Comparison of ENCODE assay signal across 10 cellular contexts in genomic region chr17:82917656-82918345, GRCh38.
A peak's percentile ranks its signal among the peaks of the same experiment; 100 is the strongest.
DNase-seq lines count a peak whose midpoint lies in the region; ATAC-seq, FAIRE-seq and TF ChIP-seq lines count a peak whose summit lies in the region.
"Had no signal": no experiment of that assay in that cellular context is flagged by ENCODE, and none has a peak within 500 bp of the region (broad histone marks: within the 10 kb centered on the region; RNA-seq: fewer than 3 reads in every experiment).

No MANE protein-coding gene starts in this region.

- no peak overlapping the region for H2AFZ ChIP-seq in endothelial cell of umbilical vein (ENCODE audit: low read depth, low read length)

- H3K79me2 ChIP-seq in endothelial cell of umbilical vein (ENCODE audit: control insufficient read depth, insufficient read depth, low read length): peaks cover 2% of the 10 kb centered on the region

- no peaks in the 10 kb centered on the region for H3K4me1 ChIP-seq in endothelial cell of umbilical vein (ENCODE audit: control insufficient read depth, extremely low read depth, insufficient read depth, low read length)

- POLR2A ChIA-PET in endothelial cell of umbilical vein (lab: Charles Lee): no interaction called here

- peak; percentile 41 to 65 for TF ChIP-seq CTCF in endothelial cell of umbilical vein (IDR thresholded peaks at IDR 0.05; ENCODE audit: extremely low read depth in 1 of 2, insufficient read depth in 1 of 2, low read depth in 1 of 2, low read length in 2 of 2)

- H4K20me1 ChIP-seq in endothelial cell of umbilical vein (replicated peaks; ENCODE audit: control insufficient read depth, extremely low read depth, insufficient read depth, low read length): no peaks in the 10 kb centered on the region

- no peak for FAIRE-seq in endothelial cell of umbilical vein (lab: Jason Lieb, UNC)
- FAIRE-seq: A204.1, islet of Langerhans had no signal

- H3K9ac ChIP-seq in endothelial cell of umbilical vein (replicated peaks; ENCODE audit: extremely low read depth, insufficient read depth, low read length): no peak overlapping the region

- DNase-seq in DMS 273 (lab: John Stamatoyannopoulos, UW; ENCODE audit: unreplicated experiment) (peak; percentile 45), DMS 273 treated with DMSO at 0.1 percent for 48 hours (lab: John Stamatoyannopoulos, UW) (no peak), endothelial cell of umbilical vein (ENCODE audit: low read depth, low spot score) (peak; percentile 21), NCI-H526 treated with DMSO at 0.1 percent for 48 hours (lab: John Stamatoyannopoulos, UW) (no peak)
- DNase-seq in stimulated activated CD4-positive, alpha-beta T cell treated with anti-CD3 and anti-CD28 coated beads, Interleukin-4, amount 100 ng/mL, for 48 hours (ENCODE audit: low read depth in 2 of 2): peak; percentile 19 to 25
- no peak for DNase-seq in activated CD4-positive, CD25-positive, alpha-beta regulatory T cell treated with anti-CD3 and anti-CD28 coated beads, Interleukin-2, amount 50 U/mL, for 72 hours

- peak; percentile 61 for ATAC-seq in SK-N-SH treated with all-trans-retinoic acid at 6 μM for 48 hours
- no peak for ATAC-seq in GM21526 (IDR thresholded peaks at IDR 0.05; ENCODE audit: low FRiP score, unreplicated experiment)

- H3K9me3 ChIP-seq in endothelial cell of umbilical vein (replicated peaks; ENCODE audit: control insufficient read depth, insufficient read depth, low read length): no peaks in the 10 kb centered on the region

- peaks cover 0 to 10% of the 10 kb centered on the region in 2 experiments for H3K36me3 ChIP-seq in endothelial cell of umbilical vein (ENCODE audit: control insufficient read depth in 2 of 2, extremely low read depth in 1 of 2, insufficient read depth in 2 of 2, low read length in 2 of 2)

- no peak overlapping the region for H3K4me2 ChIP-seq in endothelial cell of umbilical vein (ENCODE audit: insufficient read depth, low read length)

- no peaks in the 10 kb centered on the region for H3K9me1 ChIP-seq in endothelial cell of umbilical vein (replicated peaks; ENCODE audit: control insufficient read depth, extremely low read depth, insufficient read depth, low read length)

- intact Hi-C loops in endothelial cell of umbilical vein (cut with micrococcal nuclease): loop anchor here (1.0 to 2.0 kb wide), 3 partner anchors 41 to 136 kb away; no protein-coding TSS in a partner anchor

- dilution Hi-C loops in endothelial cell of umbilical vein (cut with MboI; ENCODE audit: extremely low pct_ligation_motif_present, low sequenced_read_pairs): no loop called here

- H3K27ac ChIP-seq in endothelial cell of umbilical vein (ENCODE audit: insufficient read depth, low read depth, low read length): no peak overlapping the region

- no peaks in the 10 kb centered on the region for H3K27me3 ChIP-seq in endothelial cell of umbilical vein (ENCODE audit: control insufficient read depth in 2 of 2, insufficient read depth in 2 of 2, low read length in 2 of 2)

- no TSS peak for BruUV-seq in endothelial cell of umbilical vein (replicated peaks; lab: Mats Ljungman, UMichigan)

- TF ChIP-seq POLR2A in endothelial cell of umbilical vein (IDR thresholded peaks at IDR 0.05; ENCODE audit: low read depth, low read length): no peak

- CTCF ChIA-PET in endothelial cell of umbilical vein (lab: Charles Lee): interaction anchor here (0.6 to 12.2 kb wide), 15 partner anchors 9 to 162 kb away, joined by 3 to 176 read pairs (median 4); partner anchors contain the start of gene METRNL

- H3K4me3 ChIP-seq in endothelial cell of umbilical vein (replicated peaks in 1 of 3; ENCODE audit: insufficient read depth in 1 of 3, low read depth in 1 of 3, low read length in 3 of 3): no peak overlapping the region

TF ChIP-seq in SK-N-SH treated with all-trans-retinoic acid at 6 μM for 48 hours, 23 proteins besides CTCF, POLR2A, EP300 and RAD21:
- no peak for TF ChIP-seq ZFP3 (CRISPR knock-in tag; IDR thresholded peaks at IDR 0.05)
- no peak for TF ChIP-seq ARNTL (CRISPR knock-in tag; IDR thresholded peaks at IDR 0.05; ENCODE audit: borderline replicate concordance, low read depth)
- no peak for TF ChIP-seq POU6F1 (CRISPR knock-in tag; IDR thresholded peaks at IDR 0.05; ENCODE audit: borderline replicate concordance, low read depth)
- no peak for TF ChIP-seq ISL1 (CRISPR knock-in tag; IDR thresholded peaks at IDR 0.05)
- TF ChIP-seq RARB (CRISPR knock-in tag; IDR thresholded peaks at IDR 0.05): no peak
- TF ChIP-seq ZNF8 (CRISPR knock-in tag; IDR thresholded peaks at IDR 0.05): no peak

TF ChIP-seq in endothelial cell of umbilical vein, 7 proteins besides CTCF, POLR2A, EP300 and RAD21:
- TF ChIP-seq EZH2 (IDR thresholded peaks at IDR 0.05; ENCODE audit: borderline replicate concordance, low read depth, low read length, severe bottlenecking) (no peak), JUN (IDR thresholded peaks at IDR 0.05; ENCODE audit: borderline replicate concordance, insufficient read depth, insufficient read length, low read depth) (no peak), POLR2AphosphoS5 (IDR thresholded peaks at IDR 0.05; ENCODE audit: insufficient read depth, low read depth, low read length) (no peak), MYC (IDR thresholded peaks at IDR 0.05; ENCODE audit: low read depth, low read length) (no peak), GATA2 (IDR thresholded peaks at IDR 0.05; ENCODE audit: insufficient read depth, insufficient read length, low read depth, low read length) (no peak), FOS (IDR thresholded peaks at IDR 0.05; ENCODE audit: borderline replicate concordance, insufficient read depth, low read length) (no peak), MAX (IDR thresholded peaks at IDR 0.05; ENCODE audit: insufficient read depth, insufficient read length) (no peak)

Comparison
In these comparisons a context has a peak if more than half of its experiments do, and no peak if none do; other contexts are left out.
1. DNase-seq: peak in DMS 273 (single experiment), endothelial cell of umbilical vein (single experiment) and stimulated activated CD4-positive, alpha-beta T cell treated with anti-CD3 and anti-CD28 coated beads, Interleukin-4, amount 100 ng/mL, for 48 hours (2 of 2); none in DMS 273 treated with DMSO at 0.1 percent for 48 hours (single experiment), activated CD4-positive, CD25-positive, alpha-beta regulatory T cell treated with anti-CD3 and anti-CD28 coated beads, Interleukin-2, amount 50 U/mL, for 72 hours (single experiment) and NCI-H526 treated with DMSO at 0.1 percent for 48 hours (single experiment).